In genomic region chr12:77218278-77218677, GRCh38 we compare ENCODE assay signal across 22 cellular contexts.
DNase-seq lines count a peak whose midpoint lies in the region; ATAC-seq lines count a peak whose summit lies in the region.
"Had no signal": no experiment of that assay in that cellular context is flagged by ENCODE, and none has a peak within 500 bp of the region (broad histone marks: within the 10 kb centered on the region; RNA-seq: fewer than 3 reads in every experiment).

No MANE protein-coding gene starts in this region.

- no peaks in the 10 kb centered on the region for H3K9me3 Mint-ChIP-seq in stimulated activated memory B cell treated with anti-CD40 and anti-IgM and Interleukin-4, amounts not matched to agents 10 μg/mL and 1 μg/mL and 100 μg/mL, for 72 hours
- H3K9me3 Mint-ChIP-seq: activated naive CD4-positive, alpha-beta T cell treated with anti-CD3 and anti-CD28 coated beads, Interleukin-2, amount 10 ng/mL, durations not matched to agents 7 days and 5 days had no signal

- H3K4me3 Mint-ChIP-seq in stimulated activated memory B cell treated with anti-CD40 and anti-IgM and Interleukin-4, amounts not matched to agents 10 μg/mL and 1 μg/mL and 100 μg/mL, for 72 hours = no peak overlapping the region
- H3K4me3 Mint-ChIP-seq: activated CD8-positive, alpha-beta T cell treated with anti-CD3 and anti-CD28 coated beads, Interleukin-2, amount 10 ng/mL, durations not matched to agents 7 days and 5 days; activated naive CD4-positive, alpha-beta T cell treated with anti-CD3 and anti-CD28 coated beads, Interleukin-2, amount 10 ng/mL, durations not matched to agents 7 days and 5 days had no signal

- no peaks in the 10 kb centered on the region for H3K27me3 Mint-ChIP-seq in stimulated activated memory B cell treated with anti-CD40 and anti-IgM and Interleukin-4, amounts not matched to agents 10 μg/mL and 1 μg/mL and 100 μg/mL, for 72 hours
- H3K27me3 Mint-ChIP-seq: activated naive CD4-positive, alpha-beta T cell treated with anti-CD3 and anti-CD28 coated beads, Interleukin-2, amount 10 ng/mL, durations not matched to agents 7 days and 5 days had no signal

- H3K36me3 Mint-ChIP-seq in stimulated activated memory B cell treated with anti-CD40 and anti-IgM and Interleukin-4, amounts not matched to agents 10 μg/mL and 1 μg/mL and 100 μg/mL, for 72 hours = no peaks in the 10 kb centered on the region
- H3K36me3 Mint-ChIP-seq: activated naive CD4-positive, alpha-beta T cell treated with anti-CD3 and anti-CD28 coated beads, Interleukin-2, amount 10 ng/mL, durations not matched to agents 7 days and 5 days had no signal

- no peaks in the 10 kb centered on the region for H3K4me1 Mint-ChIP-seq in stimulated activated memory B cell treated with anti-CD40 and anti-IgM and Interleukin-4, amounts not matched to agents 10 μg/mL and 1 μg/mL and 100 μg/mL, for 72 hours
- H3K4me1 Mint-ChIP-seq: activated naive CD4-positive, alpha-beta T cell treated with anti-CD3 and anti-CD28 coated beads, Interleukin-2, amount 10 ng/mL, durations not matched to agents 7 days and 5 days had no signal

- ATAC-seq in GM19351 (IDR thresholded peaks at IDR 0.05; ENCODE audit: unreplicated experiment) (peak; percentile 62), HG02610 (IDR thresholded peaks at IDR 0.05; ENCODE audit: unreplicated experiment) (peak; percentile 81), GM21367 (IDR thresholded peaks at IDR 0.05; ENCODE audit: unreplicated experiment) (no peak), GM21717 (IDR thresholded peaks at IDR 0.05; ENCODE audit: unreplicated experiment) (no peak)
- ATAC-seq in stimulated activated memory B cell treated with anti-CD40 and anti-IgM and Interleukin-4, amounts not matched to agents 10 μg/mL and 1 μg/mL and 100 μg/mL, for 72 hours = peak; percentile 63
- ATAC-seq: activated CD8-positive, alpha-beta T cell treated with anti-CD3 and anti-CD28 coated beads, Interleukin-2, amount 10 ng/mL, durations not matched to agents 7 days and 5 days; gastrocnemius medialis; HCT116; SK-N-SH treated with all-trans-retinoic acid at 6 μM for 48 hours had no signal

- H3K27ac Mint-ChIP-seq in stimulated activated memory B cell treated with anti-CD40 and anti-IgM and Interleukin-4, amounts not matched to agents 10 μg/mL and 1 μg/mL and 100 μg/mL, for 72 hours = no peak overlapping the region
- H3K27ac Mint-ChIP-seq: activated CD8-positive, alpha-beta T cell treated with anti-CD3 and anti-CD28 coated beads, Interleukin-2, amount 10 ng/mL, durations not matched to agents 7 days and 5 days; activated naive CD4-positive, alpha-beta T cell treated with anti-CD3 and anti-CD28 coated beads, Interleukin-2, amount 10 ng/mL, durations not matched to agents 7 days and 5 days had no signal

- DNase-seq in HK-2 (ENCODE audit: unreplicated experiment) = peak; percentile 33
- no peak for DNase-seq in activated naive CD4-positive, alpha-beta T cell treated with Interleukin-2 at 50 U/mL for 16 hours
- DNase-seq: activated CD4-positive, CD25-positive, alpha-beta regulatory T cell; activated CD8-positive, alpha-beta T cell treated with anti-CD3 and anti-CD28 coated beads, Interleukin-2, amount 10 ng/mL, durations not matched to agents 7 days and 5 days; activated naive CD4-positive, alpha-beta T cell treated with anti-CD3 and anti-CD28 coated beads, Interleukin-2, amount 10 ng/mL, durations not matched to agents 7 days and 5 days; activated T-cell treated with anti-CD3 and anti-CD28 coated beads, Interleukin-2, amount 50 U/mL, for 1 hour; EL; gastrocnemius medialis; Karpas-422; kidney; NCI-H2029; NCI-H524; stimulated activated CD4-positive, alpha-beta T cell treated with anti-CD3 and anti-CD28 coated beads, Interleukin-2, amount 100 ng/mL, for 24 hours; stimulated activated naive CD4-positive, alpha-beta T cell treated with Interleukin-2 at 50 U/mL for 16 hours; T-helper 9 cell had no signal

Comparison
In these comparisons a context has a peak if more than half of its experiments do, and no peak if none do; other contexts are left out.
1. ATAC-seq: peak in GM19351 (single experiment), HG02610 (single experiment) and stimulated activated memory B cell treated with anti-CD40 and anti-IgM and Interleukin-4, amounts not matched to agents 10 μg/mL and 1 μg/mL and 100 μg/mL, for 72 hours (single experiment); none in GM21367 (single experiment) and GM21717 (single experiment).